In genomic region chr2:191870744-191871143, GRCh38 we compare ENCODE assay signal across 16 cellular contexts. TPM values are rescaled to one million over a fixed set of nuclear protein-coding genes. Genes with fewer than 3 reads are reported as not detected.
DNase-seq lines count a peak whose midpoint lies in the region; TF ChIP-seq lines count a peak whose summit lies in the region.
"Had no signal": no experiment of that assay in that cellular context is flagged by ENCODE, and none has a peak within 500 bp of the region (broad histone marks: within the 10 kb centered on the region; RNA-seq: fewer than 3 reads in every experiment).

No MANE protein-coding gene starts in this region.

- H3K4me1 ChIP-seq in esophagus muscularis mucosa (peaks cover 26 to 60% (median 49%) of the 10 kb centered on the region in 4 donors), adrenal gland (replicated peaks in 1 of 2) (peaks cover 15 to 22% of the 10 kb centered on the region in 2 donors)

- TF ChIP-seq CTCF in AG04450 (IDR thresholded peaks at IDR 0.05; ENCODE audit: low read depth, low read length), result peak; percentile 38
- peak; percentile 34; the same call in 1 of the 2 replicates for TF ChIP-seq CTCF in GM12875 (IDR thresholded peaks at IDR 0.05; ENCODE audit: borderline replicate concordance, insufficient read depth, low read depth, low read length)
- peak in 2 of 3 experiments; percentile 8 to 26 for TF ChIP-seq CTCF in esophagus muscularis mucosa (IDR thresholded peaks at IDR 0.05)
- TF ChIP-seq CTCF in adrenal gland (IDR thresholded peaks at IDR 0.05), result peak in 1 of 6 experiments; percentile 13

- CTCF ChIA-PET in AG04450 (lab: Charles Lee), result interaction anchor here (0.6 to 3.0 kb wide), 10 partner anchors 10 to 415 kb away, joined by 3 to 41 read pairs (median 4); no protein-coding TSS in a partner anchor

- TF ChIP-seq POLR2A in esophagus muscularis mucosa (IDR thresholded peaks at IDR 0.05; ENCODE audit: low read depth) (no peak), adrenal gland (IDR thresholded peaks at IDR 0.05) (no peak)

- intact Hi-C loops in esophagus muscularis mucosa (cut with DNase I), result no loop called here
- intact Hi-C loops in adrenal gland (cut with DNase I), result no loop called here

- POLR2A ChIA-PET in AG04450 (lab: Yijun Ruan, JAX), result no interaction called here

- H3K9me3 ChIP-seq in AG04450 (ENCODE audit: control insufficient read depth, insufficient read depth, low read length) (no peaks in the 10 kb centered on the region), esophagus muscularis mucosa (no peaks in the 10 kb centered on the region), adrenal gland (replicated peaks in 1 of 3) (no peaks in the 10 kb centered on the region)
- H3K9me3 ChIP-seq: MG63, stomach had no signal

- H3K27me3 ChIP-seq in AG04450 (ENCODE audit: control insufficient read depth, insufficient read depth, low read length) (no peaks in the 10 kb centered on the region), esophagus muscularis mucosa (no peaks in the 10 kb centered on the region), adrenal gland (no peaks in the 10 kb centered on the region)
- H3K27me3 ChIP-seq: MG63, stomach had no signal

- DNase-seq in AG04450 (ENCODE audit: low read depth, low spot score) (no peak), RPMI7951 (ENCODE audit: low read depth) (peak; percentile 12), esophagus muscularis mucosa (ENCODE audit: extremely low spot score) (no peak), RPMI8226 (no peak), HPDE6-E6E7 (ENCODE audit: extremely low spot score) (no peak), adrenal gland (no peak), HUDEP-2 (lab: John Stamatoyannopoulos, UW; ENCODE audit: unreplicated experiment in 76 of 76) (no peak)
- DNase-seq: caudate nucleus, MG63, NCI-H510A, SIG-M5, stomach had no signal

- H3K4me3 ChIP-seq in AG04450 (ENCODE audit: low read depth, low read length) (no peak overlapping the region), GM12875 (ENCODE audit: low read depth, low read length) (no peak overlapping the region), esophagus muscularis mucosa (no peak overlapping the region), adrenal gland (no peak overlapping the region)
- H3K4me3 ChIP-seq: lung, MG63, stomach had no signal

- H3K36me3 ChIP-seq in esophagus muscularis mucosa (no peaks in the 10 kb centered on the region), adrenal gland (replicated peaks in 1 of 2) (no peaks in the 10 kb centered on the region)
- H3K36me3 ChIP-seq: MG63, stomach had no signal

- no peak for TF ChIP-seq EP300 in esophagus muscularis mucosa (IDR thresholded peaks at IDR 0.05)

- H3K27ac ChIP-seq in AG04450 (ENCODE audit: low read depth, low read length), result no peak overlapping the region
- peak overlapping the region in 1 of 4 donors; percentile 81 for H3K27ac ChIP-seq in esophagus muscularis mucosa (replicated peaks in 1 of 4)
- H3K27ac ChIP-seq in adrenal gland, result no peak overlapping the region
- H3K27ac ChIP-seq: C4-2B, stomach had no signal

RNA-seq across cellular contexts. Expression of gene CAVIN2, which starts 23.9 kb away (rescaled TPM):
- polyA plus RNA-seq in AG04450 (2011; rRNA removed) (22.0 and 26.1 TPM in 2 replicates), adrenal gland (10 to 100 TPM; 11.9 to 16.8 (median 14.4) TPM)
- 28.8 and 33.0 TPM in 2 replicates for polyA minus RNA-seq in AG04450 (2011; rRNA and poly(A)+ RNA removed)
- total RNA-seq in RPMI7951 (2014; rRNA removed; shearing (Covaris generic)), result not detected in 2 replicates
- total RNA-seq in esophagus muscularis mucosa (100 to 1,000 TPM in 3 of 4 donors, 10 to 100 TPM in 1; 90.6 to 179 (median 120) TPM), adrenal gland (10 to 100 TPM; 17.5 to 41.9 (median 30.0) TPM)
- total RNA-seq: activated CD8-positive, alpha-beta memory T cell treated with anti-CD3 and anti-CD28 coated beads for 36 hours had no signal

Comparison
In these comparisons a context has a peak if more than half of its experiments do, and no peak if none do; other contexts are left out.
1. RNA of gene CAVIN2, which starts 23.9 kb away (total RNA-seq): 90.6 to 179 TPM in esophagus muscularis mucosa and 17.5 to 41.9 TPM in adrenal gland; not detected in RPMI7951; every median in the first group is over 10 times any median in the second.